In genomic region chr14:41120400-41120799, GRCh38 we compare ENCODE assay signal across 22 cellular contexts.
A peak's percentile ranks its signal among the peaks of the same experiment; 100 is the strongest.
DNase-seq lines count a peak whose midpoint lies in the region; ATAC-seq, FAIRE-seq and TF ChIP-seq lines count a peak whose summit lies in the region.
"Had no signal": no experiment of that assay in that cellular context is flagged by ENCODE, and none has a peak within 500 bp of the region (broad histone marks: within the 10 kb centered on the region; RNA-seq: fewer than 3 reads in every experiment).

No MANE protein-coding gene starts in this region.

- TF ChIP-seq POLR2A in HepG2 (IDR thresholded peaks at IDR 0.05; ENCODE audit: insufficient read depth in 1 of 2, low read depth in 2 of 2, low read length in 2 of 2) (no peak), right lobe of liver (IDR thresholded peaks at IDR 0.05) (no peak)

- WGBS in HepG2 (ENCODE audit: low lambda C conversion rate), result 3% methylated on average over 4 of the region's 4 CpGs
- 28% methylated on average over 4 of the region's 4 CpGs for WGBS in right lobe of liver (ENCODE audit: insufficient coverage, low coverage, low lambda C conversion rate, missing lambda C conversion rate)
- 47 to 54% methylated on average over 4 of the region's 4 CpGs for WGBS in aorta, 2 donors

- TF ChIP-seq RAD21 in HepG2 (CRISPR knock-in tag; IDR thresholded peaks at IDR 0.05), result no peak

- peaks cover 12% of the 10 kb centered on the region for H3K4me1 Mint-ChIP-seq in neural progenitor cell
- H3K4me1 Mint-ChIP-seq: B cell had no signal

- no peak overlapping the region for H2AFZ ChIP-seq in HepG2 (ENCODE audit: low read length)
- no peak overlapping the region for H2AFZ ChIP-seq in neural progenitor cell (replicated peaks)

- H3F3A ChIP-seq in neural progenitor cell (ENCODE audit: low read depth), result no peaks in the 10 kb centered on the region

- H3K79me2 ChIP-seq in HepG2 (ENCODE audit: insufficient read depth, low read length), result no peaks in the 10 kb centered on the region
- H3K79me2 ChIP-seq in neural progenitor cell (ENCODE audit: low read depth), result no peaks in the 10 kb centered on the region

- H3K4me3 Mint-ChIP-seq in neural progenitor cell, result no peak overlapping the region
- H3K4me3 Mint-ChIP-seq: B cell; CD4-positive, alpha-beta T cell; CD8-positive, alpha-beta T cell had no signal

- no peak overlapping the region for H3K4me2 ChIP-seq in HepG2 (ENCODE audit: low read depth, low read length)
- no peak overlapping the region for H3K4me2 ChIP-seq in neural progenitor cell
- H3K4me2 ChIP-seq: A549; BLaER1 treated with 17β-estradiol and CSF1 and Interleukin-3, amounts not matched to agents 10 nM and 100 nM had no signal

- H3K9ac ChIP-seq in HepG2 (ENCODE audit: insufficient read depth, low read depth, low read length), result no peak overlapping the region
- no peak overlapping the region for H3K9ac ChIP-seq in neural progenitor cell
- H3K9ac ChIP-seq: BLaER1 treated with 17β-estradiol and CSF1 and Interleukin-3, amounts not matched to agents 10 nM and 100 nM had no signal

- FAIRE-seq in HepG2 (lab: Jason Lieb, UNC), result no peak
- FAIRE-seq: A549, D721Med, G401.6, GM12891, GM19239 had no signal

- no peaks in the 10 kb centered on the region for H3K9me3 Mint-ChIP-seq in neural progenitor cell

- H3K27ac Mint-ChIP-seq in neural progenitor cell, result no peak overlapping the region
- H3K27ac Mint-ChIP-seq: B cell; CD4-positive, alpha-beta T cell; CD8-positive, alpha-beta T cell had no signal

- H3K27ac ChIP-seq in HepG2 (ENCODE audit: extremely low read length, insufficient read depth, low read length) (no peak overlapping the region), right lobe of liver (no peak overlapping the region), neural progenitor cell (peak overlapping the region; percentile 13), aorta (ENCODE audit: low read depth in 1 of 2, low read length in 2 of 2) (no peak overlapping the region)
- H3K27ac ChIP-seq: 22Rv1; A549; BLaER1 treated with 17β-estradiol and CSF1 and Interleukin-3, amounts not matched to agents 10 nM and 100 nM; C4-2B had no signal

- in situ Hi-C loops in HepG2 (cut with HindIII; ENCODE audit: extremely low pct_ligation_motif_present, low pct_unique_long_range_greater_than_20kb), result no loop called here

- H3K27me3 ChIP-seq in HepG2 (ENCODE audit: control insufficient read depth in 1 of 2, insufficient read depth in 2 of 2, low read length in 2 of 2) (no peaks in the 10 kb centered on the region), right lobe of liver (no peaks in the 10 kb centered on the region), neural progenitor cell (no peaks in the 10 kb centered on the region), aorta (ENCODE audit: control insufficient read depth in 1 of 2, insufficient read depth in 2 of 2, low read length in 1 of 2) (no peaks in the 10 kb centered on the region)
- H3K27me3 ChIP-seq: BLaER1 treated with 17β-estradiol and CSF1 and Interleukin-3, amounts not matched to agents 10 nM and 100 nM had no signal

- H4K20me1 ChIP-seq in HepG2 (ENCODE audit: insufficient read depth, low read length), result no peaks in the 10 kb centered on the region
- H4K20me1 ChIP-seq in neural progenitor cell (ENCODE audit: low read depth), result no peaks in the 10 kb centered on the region
- H4K20me1 ChIP-seq: BLaER1 treated with 17β-estradiol and CSF1 and Interleukin-3, amounts not matched to agents 10 nM and 100 nM had no signal

- H3K27me3 Mint-ChIP-seq in neural progenitor cell (ENCODE audit: insufficient read depth, low read depth), result no peaks in the 10 kb centered on the region
- H3K27me3 Mint-ChIP-seq: B cell; CD4-positive, alpha-beta T cell had no signal

- BruUV-seq in HepG2 (replicated peaks; lab: Mats Ljungman, UMichigan), result no TSS peak

- POLR2A ChIA-PET in HepG2 (lab: Yijun Ruan, JAX), result no interaction called here

- H3K4me3 ChIP-seq in HepG2 (replicated peaks in 1 of 3; ENCODE audit: insufficient read depth in 1 of 3, low read depth in 2 of 3, low read length in 3 of 3) (no peak overlapping the region), right lobe of liver (no peak overlapping the region), neural progenitor cell (no peak overlapping the region), aorta (ENCODE audit: low read length in 2 of 2) (no peak overlapping the region)
- H3K4me3 ChIP-seq: A549; BLaER1 treated with 17β-estradiol and CSF1 and Interleukin-3, amounts not matched to agents 10 nM and 100 nM had no signal

- intact Hi-C loops in HepG2 (cut with micrococcal nuclease; ENCODE audit: unreplicated experiment) (no loop called here), right lobe of liver (cut with DNase I) (no loop called here), aorta (cut with DNase I) (no loop called here)

- peaks cover 62% of the 10 kb centered on the region for H3K9me3 ChIP-seq in HepG2 (ENCODE audit: low read length)
- no peaks in the 10 kb centered on the region for H3K9me3 ChIP-seq in right lobe of liver
- no peaks in the 10 kb centered on the region for H3K9me3 ChIP-seq in neural progenitor cell (ENCODE audit: low read depth)
- no peaks in the 10 kb centered on the region for H3K9me3 ChIP-seq in aorta (ENCODE audit: control insufficient read depth, low read length)
- H3K9me3 ChIP-seq: A549; BLaER1 treated with 17β-estradiol and CSF1 and Interleukin-3, amounts not matched to agents 10 nM and 100 nM; Caco-2 had no signal

- CTCF ChIA-PET in HepG2 (lab: Yijun Ruan, JAX; ENCODE audit: low intra/inter-chr PET ratio, low total read pairs), result no interaction called here

- DNase-seq in HepG2 (ENCODE audit: low spot score) (no peak), right lobe of liver (no peak), foreskin melanocyte (peak; percentile 10), neural progenitor cell (ENCODE audit: low spot score) (no peak), aorta (no peak)
- DNase-seq: AML-193; Caco-2; Calu3; CD4-positive, alpha-beta T cell; CD8-positive, alpha-beta T cell; DMS79 treated with DMSO at 0.1 percent for 48 hours; GF-D8 had no signal

- no peaks in the 10 kb centered on the region for H3K4me1 ChIP-seq in HepG2 (ENCODE audit: insufficient read depth, low read length)
- no peaks in the 10 kb centered on the region for H3K4me1 ChIP-seq in right lobe of liver
- H3K4me1 ChIP-seq in neural progenitor cell, result no peaks in the 10 kb centered on the region
- no peaks in the 10 kb centered on the region for H3K4me1 ChIP-seq in aorta (ENCODE audit: control insufficient read depth in 1 of 2, insufficient read depth in 2 of 2, low read length in 2 of 2)
- H3K4me1 ChIP-seq: A549; BLaER1 treated with 17β-estradiol and CSF1 and Interleukin-3, amounts not matched to agents 10 nM and 100 nM; Caco-2 had no signal

- TF ChIP-seq EP300 in HepG2 (IDR thresholded peaks at IDR 0.05; ENCODE audit: low read depth in 2 of 2, low read length in 2 of 2) (no peak), HepG2 (CRISPR knock-in tag; IDR thresholded peaks at IDR 0.05; ENCODE audit: borderline replicate concordance) (no peak)

- H3K36me3 ChIP-seq in HepG2 (replicated peaks in 1 of 2; ENCODE audit: control insufficient read depth in 1 of 2, insufficient read depth in 2 of 2, low read length in 2 of 2) (no peaks in the 10 kb centered on the region), right lobe of liver (no peaks in the 10 kb centered on the region), neural progenitor cell (no peaks in the 10 kb centered on the region), aorta (ENCODE audit: control insufficient read depth in 1 of 2, insufficient read depth in 2 of 2, low read length in 1 of 2) (no peaks in the 10 kb centered on the region)
- H3K36me3 ChIP-seq: BLaER1 treated with 17β-estradiol and CSF1 and Interleukin-3, amounts not matched to agents 10 nM and 100 nM had no signal

- TF ChIP-seq CTCF in HepG2 (CRISPR knock-in tag; IDR thresholded peaks at IDR 0.05) (no peak), right lobe of liver (IDR thresholded peaks at IDR 0.05) (no peak), neural progenitor cell (IDR thresholded peaks at IDR 0.05) (no peak)

- ATAC-seq in HepG2, result no peak
- no peak for ATAC-seq in right lobe of liver
- ATAC-seq in HG02973 (IDR thresholded peaks at IDR 0.05; ENCODE audit: unreplicated experiment), result no peak
- ATAC-seq in aorta (ENCODE audit: low FRiP score), result no peak
- ATAC-seq: A549; CD8-positive, alpha-beta T cell had no signal

- H3K36me3 Mint-ChIP-seq in neural progenitor cell, result no peaks in the 10 kb centered on the region
- H3K36me3 Mint-ChIP-seq: CD8-positive, alpha-beta T cell had no signal

TF ChIP-seq in HepG2, 621 proteins besides CTCF, POLR2A, EP300 and RAD21:
- TF ChIP-seq ZKSCAN5 (CRISPR knock-in tag; IDR thresholded peaks at IDR 0.05) (no peak), CREB1 (IDR thresholded peaks at IDR 0.05) (peak; percentile 62), CREB1 (CRISPR knock-in tag; IDR thresholded peaks at IDR 0.05) (no peak)
